ENCODE assay signal across 21 cellular contexts in genomic region chr1:37167479-37167878, GRCh38.
DNase-seq lines count a peak whose midpoint lies in the region; ATAC-seq and TF ChIP-seq lines count a peak whose summit lies in the region.
"Had no signal": no experiment of that assay in that cellular context is flagged by ENCODE, and none has a peak within 500 bp of the region (broad histone marks: within the 10 kb centered on the region; RNA-seq: fewer than 3 reads in every experiment).

No MANE protein-coding gene starts in this region.

- CTCF ChIA-PET in HEK293T (lab: Yijun Ruan, JAX) = interaction anchor here (0.7 kb wide), 1 partner anchor 23 kb away, joined by 3 read pairs; no protein-coding TSS in a partner anchor

- ATAC-seq in HG03378 (IDR thresholded peaks at IDR 0.05; ENCODE audit: unreplicated experiment) = no peak
- ATAC-seq: A549 had no signal

- POLR2A ChIA-PET in HEK293T (lab: Yijun Ruan, JAX) = no interaction called here

- DNase-seq in NCI-H2171 treated with DMSO at 0.1 percent for 48 hours (lab: John Stamatoyannopoulos, UW) (peak; percentile 55), NCI-H2171 (lab: John Stamatoyannopoulos, UW) (no peak), NCI-H2029 (lab: John Stamatoyannopoulos, UW) (peak; percentile 76), NCI-H510A treated with DMSO at 0.1 percent for 48 hours (lab: John Stamatoyannopoulos, UW) (peak; percentile 98), HEK293T (ENCODE audit: extremely low spot score) (no peak), HUDEP-2 (lab: John Stamatoyannopoulos, UW; ENCODE audit: unreplicated experiment in 76 of 76) (no peak)
- DNase-seq: BE2C, GDM1, GOT3, HCEC 1CT, Kasumi-1, MG63, NCI-H1436, NCI-H1930, NCI-H2227 treated with DMSO at 0.1 percent for 48 hours, NCI-H82, Peyer's patch, SJCRH30, T-helper 1 cell had no signal

TF ChIP-seq in HEK293T, 16 proteins besides CTCF, POLR2A, EP300 and RAD21:
- no peak for TF ChIP-seq CTBP1 (IDR thresholded peaks at IDR 0.05; ENCODE audit: borderline replicate concordance)
- TF ChIP-seq, protein P1, sequence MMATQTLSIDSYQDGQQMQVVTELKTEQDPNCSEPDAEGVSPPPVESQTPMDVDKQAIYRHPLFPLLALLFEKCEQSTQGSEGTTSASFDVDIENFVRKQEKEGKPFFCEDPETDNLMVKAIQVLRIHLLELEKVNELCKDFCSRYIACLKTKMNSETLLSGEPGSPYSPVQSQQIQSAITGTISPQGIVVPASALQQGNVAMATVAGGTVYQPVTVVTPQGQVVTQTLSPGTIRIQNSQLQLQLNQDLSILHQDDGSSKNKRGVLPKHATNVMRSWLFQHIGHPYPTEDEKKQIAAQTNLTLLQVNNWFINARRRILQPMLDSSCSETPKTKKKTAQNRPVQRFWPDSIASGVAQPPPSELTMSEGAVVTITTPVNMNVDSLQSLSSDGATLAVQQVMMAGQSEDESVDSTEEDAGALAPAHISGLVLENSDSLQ (IDR thresholded peaks at IDR 0.05) = no peak
- no peak for TF ChIP-seq FOXA1 (IDR thresholded peaks at IDR 0.05)
- no peak for TF ChIP-seq ARNT (IDR thresholded peaks at IDR 0.05)

Comparison
In these comparisons a context has a peak if more than half of its experiments do, and no peak if none do; other contexts are left out.
1. DNase-seq: peak in NCI-H2171 treated with DMSO at 0.1 percent for 48 hours (single experiment), NCI-H2029 (single experiment) and NCI-H510A treated with DMSO at 0.1 percent for 48 hours (single experiment); none in NCI-H2171 (single experiment), HEK293T (single experiment) and HUDEP-2 (0 of 76).